In genomic region chr13:52344108-52344507, GRCh38 we compare ENCODE assay signal across 18 cellular contexts.
DNase-seq lines count a peak whose midpoint lies in the region; ATAC-seq and TF ChIP-seq lines count a peak whose summit lies in the region.
"Had no signal": no experiment of that assay in that cellular context is flagged by ENCODE, and none has a peak within 500 bp of the region (broad histone marks: within the 10 kb centered on the region; RNA-seq: fewer than 3 reads in every experiment).

No MANE protein-coding gene starts in this region.

- H3K4me1 ChIP-seq in RWPE2 (ENCODE audit: insufficient read depth, poor library complexity, severe bottlenecking): peaks cover 26% of the 10 kb centered on the region
- peaks cover 0 to 2% of the 10 kb centered on the region in 2 donors for H3K4me1 ChIP-seq in lung (ENCODE audit: control insufficient read depth in 2 of 2, insufficient read depth in 2 of 2, low read length in 2 of 2)

- TF ChIP-seq CTCF in RWPE2 (IDR thresholded peaks at IDR 0.05; ENCODE audit: poor library complexity, severe bottlenecking) (no peak), lung (IDR thresholded peaks at IDR 0.05; ENCODE audit: control extremely low read depth, extremely low read depth) (no peak)

- DNase-seq in AG08395 (ENCODE audit: low spot score): peak; percentile 5
- DNase-seq in RWPE2 (ENCODE audit: low spot score): no peak
- DNase-seq in fibroblast of peridontal ligament (ENCODE audit: extremely low read depth): peak; percentile 47
- DNase-seq in lung (ENCODE audit: low spot score): no peak
- DNase-seq in globus pallidus (ENCODE audit: low spot score): no peak
- DNase-seq in GOT3 (lab: John Stamatoyannopoulos, UW): no peak
- no peak for DNase-seq in KG1 (lab: John Stamatoyannopoulos, UW)
- DNase-seq: activated CD4-positive, alpha-beta T cell treated with anti-CD3 and anti-CD28 coated beads for 1 hour; activated gamma-delta T cell treated with Interleukin-2 at 50 U/mL for 16 hours; activated T-cell treated with anti-CD3 and anti-CD28 coated beads, Interleukin-2, amount 50 U/mL, for 1 hour; cortex of kidney; EL; islet precursor cell; naive B cell; SHP77 treated with DMSO at 0.1 percent for 48 hours had no signal

- H3K36me3 ChIP-seq in RWPE2 (ENCODE audit: low read depth) (no peaks in the 10 kb centered on the region), lung (ENCODE audit: control insufficient read depth in 2 of 2, insufficient read depth in 2 of 2, low read length in 2 of 2) (no peaks in the 10 kb centered on the region)

- no peaks in the 10 kb centered on the region for H3K27me3 ChIP-seq in RWPE2 (ENCODE audit: insufficient read depth, poor library complexity, severe bottlenecking)
- no peaks in the 10 kb centered on the region for H3K27me3 ChIP-seq in lung (ENCODE audit: control insufficient read depth, insufficient read depth)

- H3K27ac ChIP-seq in RWPE2 (ENCODE audit: poor library complexity, severe bottlenecking) (peak overlapping the region; percentile 84), lung (ENCODE audit: low read depth in 1 of 2, low read length in 1 of 2) (no peak overlapping the region)
- H3K27ac ChIP-seq: KMS-11 had no signal

- 79 to 91% methylated on average over 10 of the region's 10 CpGs for WGBS in lung, 2 donors

- no peak for ATAC-seq in RWPE2 (ENCODE audit: low read depth)
- ATAC-seq in lung (ENCODE audit: insufficient read depth, low FRiP score): peak; percentile 22
- ATAC-seq in HG02798 (IDR thresholded peaks at IDR 0.05; ENCODE audit: poor library complexity, unreplicated experiment): no peak

- H3K9me3 ChIP-seq in RWPE2 (ENCODE audit: severe bottlenecking) (no peaks in the 10 kb centered on the region), lung (ENCODE audit: control insufficient read depth in 2 of 2, insufficient read depth in 1 of 2, low read length in 1 of 2) (no peaks in the 10 kb centered on the region)
- H3K9me3 ChIP-seq: A549 had no signal

- no peak overlapping the region for H3K4me3 ChIP-seq in RWPE2 (ENCODE audit: severe bottlenecking)
- H3K4me3 ChIP-seq in lung: no peak overlapping the region
- H3K4me3 ChIP-seq: A549 had no signal

Comparison
In these comparisons a context has a peak if more than half of its experiments do, and no peak if none do; other contexts are left out.
1. DNase-seq: peak in AG08395 (single experiment) and fibroblast of peridontal ligament (single experiment); none in RWPE2 (single experiment), lung (single experiment), globus pallidus (single experiment), GOT3 (single experiment) and KG1 (single experiment).